1 cellular context compared by ENCODE assay signal in the genomic region with DNA sequence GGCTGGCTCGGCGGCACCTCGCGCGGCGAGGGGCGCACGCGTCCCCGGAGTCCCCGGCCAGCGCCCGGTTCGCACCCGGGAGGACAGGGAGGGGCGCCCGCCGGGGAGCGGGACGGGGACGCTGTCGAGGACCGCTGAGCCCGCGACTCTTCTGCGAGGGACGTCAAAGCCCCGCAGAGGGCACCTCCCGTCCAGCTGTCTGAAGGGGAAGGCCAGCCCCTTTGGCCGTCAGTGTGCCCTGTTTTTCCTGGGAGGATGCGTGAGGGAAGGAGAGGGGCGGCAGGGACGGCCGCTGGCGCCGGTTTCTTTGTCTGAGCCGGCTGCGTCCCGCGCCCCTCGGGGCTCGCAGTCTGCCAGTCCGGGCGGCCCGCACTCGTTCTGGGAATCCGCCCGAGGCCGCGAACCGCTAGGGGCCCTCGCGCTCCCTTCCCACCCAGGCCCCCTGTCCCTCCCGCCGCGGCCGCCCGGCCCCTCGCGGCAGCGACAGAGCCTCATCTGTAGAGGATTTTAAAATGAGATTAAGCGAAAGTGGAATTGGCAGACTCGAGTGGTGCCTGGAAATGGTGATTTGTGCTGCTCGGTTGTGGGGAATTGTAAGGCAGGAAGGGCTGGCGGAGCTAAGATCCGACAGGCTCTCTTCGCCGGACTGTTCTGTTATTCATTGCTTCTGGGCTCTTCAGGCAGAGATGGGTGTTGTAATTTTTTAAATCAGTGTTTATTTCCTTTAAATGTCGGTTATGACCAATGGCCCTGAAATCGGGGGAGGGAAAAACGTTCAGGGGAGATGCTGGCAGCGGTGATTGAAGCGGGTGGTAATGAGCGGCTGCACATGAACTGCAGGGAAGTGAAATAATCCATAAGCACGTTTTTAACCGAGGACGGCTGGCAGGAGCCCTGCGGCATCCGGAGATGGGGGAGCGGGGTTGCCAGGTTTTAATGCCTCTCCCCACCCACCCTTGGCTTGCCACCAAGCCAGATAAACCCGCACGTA.
TF ChIP-seq lines count a peak whose summit lies in the region.

No MANE protein-coding gene starts in this region.

TF ChIP-seq in HepG2, 621 proteins besides CTCF, POLR2A, EP300 and RAD21 (continued from another document and continues in another):
- TF ChIP-seq, protein P1, sequence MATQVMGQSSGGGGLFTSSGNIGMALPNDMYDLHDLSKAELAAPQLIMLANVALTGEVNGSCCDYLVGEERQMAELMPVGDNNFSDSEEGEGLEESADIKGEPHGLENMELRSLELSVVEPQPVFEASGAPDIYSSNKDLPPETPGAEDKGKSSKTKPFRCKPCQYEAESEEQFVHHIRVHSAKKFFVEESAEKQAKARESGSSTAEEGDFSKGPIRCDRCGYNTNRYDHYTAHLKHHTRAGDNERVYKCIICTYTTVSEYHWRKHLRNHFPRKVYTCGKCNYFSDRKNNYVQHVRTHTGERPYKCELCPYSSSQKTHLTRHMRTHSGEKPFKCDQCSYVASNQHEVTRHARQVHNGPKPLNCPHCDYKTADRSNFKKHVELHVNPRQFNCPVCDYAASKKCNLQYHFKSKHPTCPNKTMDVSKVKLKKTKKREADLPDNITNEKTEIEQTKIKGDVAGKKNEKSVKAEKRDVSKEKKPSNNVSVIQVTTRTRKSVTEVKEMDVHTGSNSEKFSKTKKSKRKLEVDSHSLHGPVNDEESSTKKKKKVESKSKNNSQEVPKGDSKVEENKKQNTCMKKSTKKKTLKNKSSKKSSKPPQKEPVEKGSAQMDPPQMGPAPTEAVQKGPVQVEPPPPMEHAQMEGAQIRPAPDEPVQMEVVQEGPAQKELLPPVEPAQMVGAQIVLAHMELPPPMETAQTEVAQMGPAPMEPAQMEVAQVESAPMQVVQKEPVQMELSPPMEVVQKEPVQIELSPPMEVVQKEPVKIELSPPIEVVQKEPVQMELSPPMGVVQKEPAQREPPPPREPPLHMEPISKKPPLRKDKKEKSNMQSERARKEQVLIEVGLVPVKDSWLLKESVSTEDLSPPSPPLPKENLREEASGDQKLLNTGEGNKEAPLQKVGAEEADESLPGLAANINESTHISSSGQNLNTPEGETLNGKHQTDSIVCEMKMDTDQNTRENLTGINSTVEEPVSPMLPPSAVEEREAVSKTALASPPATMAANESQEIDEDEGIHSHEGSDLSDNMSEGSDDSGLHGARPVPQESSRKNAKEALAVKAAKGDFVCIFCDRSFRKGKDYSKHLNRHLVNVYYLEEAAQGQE (IDR thresholded peaks at IDR 0.05; ENCODE audit: borderline replicate concordance in 1 of 2, low read depth in 1 of 2, low read length in 2 of 2): no peak
- TF ChIP-seq JARID2 (CRISPR knock-in tag; IDR thresholded peaks at IDR 0.05; ENCODE audit: insufficient replicate concordance): no peak
- TF ChIP-seq, protein P2, sequence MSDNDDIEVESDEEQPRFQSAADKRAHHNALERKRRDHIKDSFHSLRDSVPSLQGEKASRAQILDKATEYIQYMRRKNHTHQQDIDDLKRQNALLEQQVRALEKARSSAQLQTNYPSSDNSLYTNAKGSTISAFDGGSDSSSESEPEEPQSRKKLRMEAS (IDR thresholded peaks at IDR 0.05): peak; percentile 45; the same call in 1 of the 2 replicates
- 0 out of 2 replicates have a peak, but pooled peaks have one; percentile 25 for TF ChIP-seq CHCHD3 (CRISPR knock-in tag; IDR thresholded peaks at IDR 0.05)
- no peak for TF ChIP-seq SRSF4 (IDR thresholded peaks at IDR 0.05; ENCODE audit: low read depth, low read length, poor library complexity, severe bottlenecking)
- no peak for TF ChIP-seq SETDB1 (CRISPR knock-in tag; IDR thresholded peaks at IDR 0.05; ENCODE audit: borderline replicate concordance)
- TF ChIP-seq, protein P3, sequence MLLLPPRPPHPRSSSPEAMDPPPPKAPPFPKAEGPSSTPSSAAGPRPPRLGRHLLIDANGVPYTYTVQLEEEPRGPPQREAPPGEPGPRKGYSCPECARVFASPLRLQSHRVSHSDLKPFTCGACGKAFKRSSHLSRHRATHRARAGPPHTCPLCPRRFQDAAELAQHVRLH (CRISPR knock-in tag; IDR thresholded peaks at IDR 0.05; ENCODE audit: borderline replicate concordance, low read depth): no peak
- TF ChIP-seq, protein P4, sequence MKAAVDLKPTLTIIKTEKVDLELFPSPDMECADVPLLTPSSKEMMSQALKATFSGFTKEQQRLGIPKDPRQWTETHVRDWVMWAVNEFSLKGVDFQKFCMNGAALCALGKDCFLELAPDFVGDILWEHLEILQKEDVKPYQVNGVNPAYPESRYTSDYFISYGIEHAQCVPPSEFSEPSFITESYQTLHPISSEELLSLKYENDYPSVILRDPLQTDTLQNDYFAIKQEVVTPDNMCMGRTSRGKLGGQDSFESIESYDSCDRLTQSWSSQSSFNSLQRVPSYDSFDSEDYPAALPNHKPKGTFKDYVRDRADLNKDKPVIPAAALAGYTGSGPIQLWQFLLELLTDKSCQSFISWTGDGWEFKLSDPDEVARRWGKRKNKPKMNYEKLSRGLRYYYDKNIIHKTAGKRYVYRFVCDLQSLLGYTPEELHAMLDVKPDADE (CRISPR knock-in tag; IDR thresholded peaks at IDR 0.05): peak; percentile 46; the same call in 1 of the 2 replicates
- TF ChIP-seq NR1H2 (CRISPR knock-in tag; IDR thresholded peaks at IDR 0.05; ENCODE audit: borderline replicate concordance, low read depth): no peak
- TF ChIP-seq, protein P5, sequence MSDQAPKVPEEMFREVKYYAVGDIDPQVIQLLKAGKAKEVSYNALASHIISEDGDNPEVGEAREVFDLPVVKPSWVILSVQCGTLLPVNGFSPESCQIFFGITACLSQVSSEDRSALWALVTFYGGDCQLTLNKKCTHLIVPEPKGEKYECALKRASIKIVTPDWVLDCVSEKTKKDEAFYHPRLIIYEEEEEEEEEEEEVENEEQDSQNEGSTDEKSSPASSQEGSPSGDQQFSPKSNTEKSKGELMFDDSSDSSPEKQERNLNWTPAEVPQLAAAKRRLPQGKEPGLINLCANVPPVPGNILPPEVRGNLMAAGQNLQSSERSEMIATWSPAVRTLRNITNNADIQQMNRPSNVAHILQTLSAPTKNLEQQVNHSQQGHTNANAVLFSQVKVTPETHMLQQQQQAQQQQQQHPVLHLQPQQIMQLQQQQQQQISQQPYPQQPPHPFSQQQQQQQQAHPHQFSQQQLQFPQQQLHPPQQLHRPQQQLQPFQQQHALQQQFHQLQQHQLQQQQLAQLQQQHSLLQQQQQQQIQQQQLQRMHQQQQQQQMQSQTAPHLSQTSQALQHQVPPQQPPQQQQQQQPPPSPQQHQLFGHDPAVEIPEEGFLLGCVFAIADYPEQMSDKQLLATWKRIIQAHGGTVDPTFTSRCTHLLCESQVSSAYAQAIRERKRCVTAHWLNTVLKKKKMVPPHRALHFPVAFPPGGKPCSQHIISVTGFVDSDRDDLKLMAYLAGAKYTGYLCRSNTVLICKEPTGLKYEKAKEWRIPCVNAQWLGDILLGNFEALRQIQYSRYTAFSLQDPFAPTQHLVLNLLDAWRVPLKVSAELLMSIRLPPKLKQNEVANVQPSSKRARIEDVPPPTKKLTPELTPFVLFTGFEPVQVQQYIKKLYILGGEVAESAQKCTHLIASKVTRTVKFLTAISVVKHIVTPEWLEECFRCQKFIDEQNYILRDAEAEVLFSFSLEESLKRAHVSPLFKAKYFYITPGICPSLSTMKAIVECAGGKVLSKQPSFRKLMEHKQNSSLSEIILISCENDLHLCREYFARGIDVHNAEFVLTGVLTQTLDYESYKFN (CRISPR knock-in tag; conservative IDR thresholded peaks at IDR 0.05): no peak
- TF ChIP-seq AKAP8 (CRISPR knock-in tag; IDR thresholded peaks at IDR 0.05): no peak
- no peak for TF ChIP-seq ZNF33A (CRISPR knock-in tag; IDR thresholded peaks at IDR 0.05; ENCODE audit: borderline replicate concordance)
- no peak for TF ChIP-seq ZNF530 (CRISPR knock-in tag; IDR thresholded peaks at IDR 0.05; ENCODE audit: low read depth)
- no peak; the same call in 1 of the 2 replicates for TF ChIP-seq ZSCAN9 (CRISPR knock-in tag; IDR thresholded peaks at IDR 0.05; ENCODE audit: borderline replicate concordance)
- TF ChIP-seq ZNF337 (CRISPR knock-in tag; IDR thresholded peaks at IDR 0.05; ENCODE audit: borderline replicate concordance, low read depth): no peak
- TF ChIP-seq, protein P6, sequence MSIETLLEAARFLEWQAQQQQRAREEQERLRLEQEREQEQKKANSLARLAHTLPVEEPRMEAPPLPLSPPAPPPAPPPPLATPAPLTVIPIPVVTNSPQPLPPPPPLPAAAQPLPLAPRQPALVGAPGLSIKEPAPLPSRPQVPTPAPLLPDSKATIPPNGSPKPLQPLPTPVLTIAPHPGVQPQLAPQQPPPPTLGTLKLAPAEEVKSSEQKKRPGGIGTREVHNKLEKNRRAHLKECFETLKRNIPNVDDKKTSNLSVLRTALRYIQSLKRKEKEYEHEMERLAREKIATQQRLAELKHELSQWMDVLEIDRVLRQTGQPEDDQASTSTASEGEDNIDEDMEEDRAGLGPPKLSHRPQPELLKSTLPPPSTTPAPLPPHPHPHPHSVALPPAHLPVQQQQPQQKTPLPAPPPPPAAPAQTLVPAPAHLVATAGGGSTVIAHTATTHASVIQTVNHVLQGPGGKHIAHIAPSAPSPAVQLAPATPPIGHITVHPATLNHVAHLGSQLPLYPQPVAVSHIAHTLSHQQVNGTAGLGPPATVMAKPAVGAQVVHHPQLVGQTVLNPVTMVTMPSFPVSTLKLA (IDR thresholded peaks at IDR 0.05): no peak
- no peak for TF ChIP-seq ZSCAN12 (CRISPR knock-in tag; IDR thresholded peaks at IDR 0.05)
- no peak for TF ChIP-seq TBL1XR1 (IDR thresholded peaks at IDR 0.05; ENCODE audit: borderline replicate concordance, low read length, partially characterized antibody)
- no peak for TF ChIP-seq MATR3 (CRISPR knock-in tag; IDR thresholded peaks at IDR 0.05)
- TF ChIP-seq, protein P7, sequence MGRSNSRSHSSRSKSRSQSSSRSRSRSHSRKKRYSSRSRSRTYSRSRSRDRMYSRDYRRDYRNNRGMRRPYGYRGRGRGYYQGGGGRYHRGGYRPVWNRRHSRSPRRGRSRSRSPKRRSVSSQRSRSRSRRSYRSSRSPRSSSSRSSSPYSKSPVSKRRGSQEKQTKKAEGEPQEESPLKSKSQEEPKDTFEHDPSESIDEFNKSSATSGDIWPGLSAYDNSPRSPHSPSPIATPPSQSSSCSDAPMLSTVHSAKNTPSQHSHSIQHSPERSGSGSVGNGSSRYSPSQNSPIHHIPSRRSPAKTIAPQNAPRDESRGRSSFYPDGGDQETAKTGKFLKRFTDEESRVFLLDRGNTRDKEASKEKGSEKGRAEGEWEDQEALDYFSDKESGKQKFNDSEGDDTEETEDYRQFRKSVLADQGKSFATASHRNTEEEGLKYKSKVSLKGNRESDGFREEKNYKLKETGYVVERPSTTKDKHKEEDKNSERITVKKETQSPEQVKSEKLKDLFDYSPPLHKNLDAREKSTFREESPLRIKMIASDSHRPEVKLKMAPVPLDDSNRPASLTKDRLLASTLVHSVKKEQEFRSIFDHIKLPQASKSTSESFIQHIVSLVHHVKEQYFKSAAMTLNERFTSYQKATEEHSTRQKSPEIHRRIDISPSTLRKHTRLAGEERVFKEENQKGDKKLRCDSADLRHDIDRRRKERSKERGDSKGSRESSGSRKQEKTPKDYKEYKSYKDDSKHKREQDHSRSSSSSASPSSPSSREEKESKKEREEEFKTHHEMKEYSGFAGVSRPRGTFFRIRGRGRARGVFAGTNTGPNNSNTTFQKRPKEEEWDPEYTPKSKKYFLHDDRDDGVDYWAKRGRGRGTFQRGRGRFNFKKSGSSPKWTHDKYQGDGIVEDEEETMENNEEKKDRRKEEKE (IDR thresholded peaks at IDR 0.05): no peak
- TF ChIP-seq, protein P8, sequence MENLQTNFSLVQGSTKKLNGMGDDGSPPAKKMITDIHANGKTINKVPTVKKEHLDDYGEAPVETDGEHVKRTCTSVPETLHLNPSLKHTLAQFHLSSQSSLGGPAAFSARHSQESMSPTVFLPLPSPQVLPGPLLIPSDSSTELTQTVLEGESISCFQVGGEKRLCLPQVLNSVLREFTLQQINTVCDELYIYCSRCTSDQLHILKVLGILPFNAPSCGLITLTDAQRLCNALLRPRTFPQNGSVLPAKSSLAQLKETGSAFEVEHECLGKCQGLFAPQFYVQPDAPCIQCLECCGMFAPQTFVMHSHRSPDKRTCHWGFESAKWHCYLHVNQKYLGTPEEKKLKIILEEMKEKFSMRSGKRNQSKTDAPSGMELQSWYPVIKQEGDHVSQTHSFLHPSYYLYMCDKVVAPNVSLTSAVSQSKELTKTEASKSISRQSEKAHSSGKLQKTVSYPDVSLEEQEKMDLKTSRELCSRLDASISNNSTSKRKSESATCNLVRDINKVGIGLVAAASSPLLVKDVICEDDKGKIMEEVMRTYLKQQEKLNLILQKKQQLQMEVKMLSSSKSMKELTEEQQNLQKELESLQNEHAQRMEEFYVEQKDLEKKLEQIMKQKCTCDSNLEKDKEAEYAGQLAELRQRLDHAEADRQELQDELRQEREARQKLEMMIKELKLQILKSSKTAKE (CRISPR knock-in tag; IDR thresholded peaks at IDR 0.05; ENCODE audit: borderline replicate concordance): no peak
- TF ChIP-seq, protein P9, sequence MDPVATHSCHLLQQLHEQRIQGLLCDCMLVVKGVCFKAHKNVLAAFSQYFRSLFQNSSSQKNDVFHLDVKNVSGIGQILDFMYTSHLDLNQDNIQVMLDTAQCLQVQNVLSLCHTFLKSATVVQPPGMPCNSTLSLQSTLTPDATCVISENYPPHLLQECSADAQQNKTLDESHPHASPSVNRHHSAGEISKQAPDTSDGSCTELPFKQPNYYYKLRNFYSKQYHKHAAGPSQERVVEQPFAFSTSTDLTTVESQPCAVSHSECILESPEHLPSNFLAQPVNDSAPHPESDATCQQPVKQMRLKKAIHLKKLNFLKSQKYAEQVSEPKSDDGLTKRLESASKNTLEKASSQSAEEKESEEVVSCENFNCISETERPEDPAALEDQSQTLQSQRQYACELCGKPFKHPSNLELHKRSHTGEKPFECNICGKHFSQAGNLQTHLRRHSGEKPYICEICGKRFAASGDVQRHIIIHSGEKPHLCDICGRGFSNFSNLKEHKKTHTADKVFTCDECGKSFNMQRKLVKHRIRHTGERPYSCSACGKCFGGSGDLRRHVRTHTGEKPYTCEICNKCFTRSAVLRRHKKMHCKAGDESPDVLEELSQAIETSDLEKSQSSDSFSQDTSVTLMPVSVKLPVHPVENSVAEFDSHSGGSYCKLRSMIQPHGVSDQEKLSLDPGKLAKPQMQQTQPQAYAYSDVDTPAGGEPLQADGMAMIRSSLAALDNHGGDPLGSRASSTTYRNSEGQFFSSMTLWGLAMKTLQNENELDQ (CRISPR knock-in tag; IDR thresholded peaks at IDR 0.05; ENCODE audit: borderline replicate concordance): no peak
- no peak for TF ChIP-seq ZNF441 (CRISPR knock-in tag; IDR thresholded peaks at IDR 0.05; ENCODE audit: borderline replicate concordance)
- TF ChIP-seq, protein P10, sequence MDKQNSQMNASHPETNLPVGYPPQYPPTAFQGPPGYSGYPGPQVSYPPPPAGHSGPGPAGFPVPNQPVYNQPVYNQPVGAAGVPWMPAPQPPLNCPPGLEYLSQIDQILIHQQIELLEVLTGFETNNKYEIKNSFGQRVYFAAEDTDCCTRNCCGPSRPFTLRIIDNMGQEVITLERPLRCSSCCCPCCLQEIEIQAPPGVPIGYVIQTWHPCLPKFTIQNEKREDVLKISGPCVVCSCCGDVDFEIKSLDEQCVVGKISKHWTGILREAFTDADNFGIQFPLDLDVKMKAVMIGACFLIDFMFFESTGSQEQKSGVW (CRISPR knock-in tag; IDR thresholded peaks at IDR 0.05; ENCODE audit: borderline replicate concordance): 0 out of 2 replicates have a peak, but pooled peaks have one; percentile 34
